Comparison of ENCODE assay signal across 21 cellular contexts in the genomic region with DNA sequence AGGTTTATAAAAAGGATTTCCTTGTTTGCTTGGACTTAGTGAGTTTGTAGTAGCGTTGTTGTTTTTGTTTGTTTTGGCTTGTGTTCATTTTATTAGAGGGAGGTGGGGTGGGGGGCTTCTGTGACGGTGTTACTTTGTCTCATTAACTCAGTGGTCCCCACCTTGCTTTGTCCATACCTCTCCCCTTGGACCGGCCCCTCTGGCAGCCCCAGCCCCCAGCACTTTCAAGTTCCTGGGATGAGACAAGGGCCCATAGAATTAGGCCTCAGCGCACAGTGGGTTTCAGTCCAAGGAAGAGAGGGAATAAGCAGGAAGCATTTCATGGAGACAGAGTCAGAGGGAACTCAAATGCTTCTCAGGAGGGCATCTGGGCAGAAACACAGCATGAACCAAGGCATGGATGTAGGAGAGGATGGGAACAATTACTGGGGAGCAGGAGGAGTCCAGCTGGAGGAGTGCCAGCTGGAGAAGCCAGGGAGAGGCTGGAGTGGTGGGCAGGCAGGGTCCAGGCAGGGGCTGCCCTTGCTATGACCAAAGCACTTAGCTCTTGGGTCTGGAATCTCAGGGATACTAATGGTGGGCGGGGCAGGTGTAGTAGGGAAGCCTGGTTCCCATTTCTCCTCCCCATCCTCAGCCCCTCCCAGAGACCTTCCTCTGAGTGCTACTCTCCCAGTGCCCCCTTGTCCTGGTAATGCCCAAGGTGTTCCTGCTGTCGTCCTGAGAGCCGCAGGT. TPM values are rescaled to one million over a fixed set of nuclear protein-coding genes. Genes with fewer than 3 reads are reported as not detected.
"Had no signal": no experiment of that assay in that cellular context is flagged by ENCODE, and none has a peak within 500 bp of the region (broad histone marks: within the 10 kb centered on the region; RNA-seq: fewer than 3 reads in every experiment).

No MANE protein-coding gene starts in this region.

- H3K9me3 Mint-ChIP-seq: activated B cell treated with CpG ODN at 0.5 μM for 24 hours; activated CD4-positive, alpha-beta memory T cell treated with anti-CD3 and anti-CD28 coated beads for 36 hours; activated naive CD4-positive, alpha-beta T cell treated with anti-CD3 and anti-CD28 coated beads, Interleukin-2, amount 10 ng/mL, durations not matched to agents 7 days and 5 days; activated naive CD8-positive, alpha-beta T cell treated with anti-CD3 and anti-CD28 coated beads, Interleukin-2, amount 50 U/mL, for 24 hours; activated T-helper 17 cell treated with anti-CD3 and anti-CD28 coated beads, Interleukin-2, amount 50 U/mL, for 72 hours; central memory CD8-positive, alpha-beta T cell; naive B cell; neural crest cell; stimulated activated naive CD8-positive, alpha-beta T cell treated with anti-CD3 and anti-CD28 coated beads, Interleukin-15, amount 100 ng/mL, for 72 hours; T-cell had no signal

- H3K27me3 ChIP-seq: right atrium auricular region, upper lobe of left lung had no signal

- H3K4me1 ChIP-seq: right atrium auricular region had no signal

- H3K4me3 ChIP-seq: coronary artery, gastroesophageal sphincter, heart left ventricle, mucosa of descending colon, prostate gland, right atrium auricular region, suprapubic skin, upper lobe of left lung had no signal

- H3K4me1 Mint-ChIP-seq: activated B cell treated with CpG ODN at 0.5 μM for 24 hours; activated naive CD4-positive, alpha-beta T cell treated with anti-CD3 and anti-CD28 coated beads, Interleukin-2, amount 10 ng/mL, durations not matched to agents 7 days and 5 days; activated naive CD8-positive, alpha-beta T cell treated with anti-CD3 and anti-CD28 coated beads, Interleukin-2, amount 50 U/mL, for 24 hours; activated T-helper 17 cell treated with anti-CD3 and anti-CD28 coated beads, Interleukin-2, amount 50 U/mL, for 72 hours; central memory CD8-positive, alpha-beta T cell; stimulated activated naive CD8-positive, alpha-beta T cell treated with anti-CD3 and anti-CD28 coated beads, Interleukin-15, amount 100 ng/mL, for 72 hours had no signal

- H3K4me3 Mint-ChIP-seq: activated B cell treated with CpG ODN at 0.5 μM for 24 hours; activated CD4-positive, alpha-beta memory T cell treated with anti-CD3 and anti-CD28 coated beads for 36 hours; activated naive CD4-positive, alpha-beta T cell treated with anti-CD3 and anti-CD28 coated beads, Interleukin-2, amount 10 ng/mL, durations not matched to agents 7 days and 5 days; activated naive CD8-positive, alpha-beta T cell treated with anti-CD3 and anti-CD28 coated beads, Interleukin-2, amount 50 U/mL, for 24 hours; activated T-helper 17 cell treated with anti-CD3 and anti-CD28 coated beads, Interleukin-2, amount 50 U/mL, for 72 hours; central memory CD8-positive, alpha-beta T cell; naive B cell; stimulated activated naive CD8-positive, alpha-beta T cell treated with anti-CD3 and anti-CD28 coated beads, Interleukin-15, amount 100 ng/mL, for 72 hours; T-cell had no signal

- H3K27ac Mint-ChIP-seq: activated B cell treated with CpG ODN at 0.5 μM for 24 hours; activated CD4-positive, alpha-beta memory T cell treated with anti-CD3 and anti-CD28 coated beads for 36 hours; activated naive CD4-positive, alpha-beta T cell treated with anti-CD3 and anti-CD28 coated beads, Interleukin-2, amount 10 ng/mL, durations not matched to agents 7 days and 5 days; activated naive CD8-positive, alpha-beta T cell treated with anti-CD3 and anti-CD28 coated beads, Interleukin-2, amount 50 U/mL, for 24 hours; activated T-helper 17 cell treated with anti-CD3 and anti-CD28 coated beads, Interleukin-2, amount 50 U/mL, for 72 hours; T-cell had no signal

- H3K9me3 ChIP-seq: gastroesophageal sphincter, heart left ventricle, mucosa of descending colon, prostate gland, right atrium auricular region, suprapubic skin, upper lobe of left lung had no signal

- H3K27ac ChIP-seq: brain microvascular endothelial cell, coronary artery, gastroesophageal sphincter, heart left ventricle, right atrium auricular region, suprapubic skin, upper lobe of left lung had no signal

- H3K36me3 Mint-ChIP-seq: activated CD4-positive, alpha-beta memory T cell treated with anti-CD3 and anti-CD28 coated beads for 36 hours; activated naive CD4-positive, alpha-beta T cell treated with anti-CD3 and anti-CD28 coated beads, Interleukin-2, amount 10 ng/mL, durations not matched to agents 7 days and 5 days; naive B cell; T-cell had no signal

- DNase-seq: activated B cell treated with CpG ODN at 0.5 μM for 24 hours had no signal

- H3K36me3 ChIP-seq: brain microvascular endothelial cell, gastroesophageal sphincter, heart left ventricle, prostate gland, right atrium auricular region, suprapubic skin, upper lobe of left lung had no signal

RNA-seq across cellular contexts. Expression of gene ENHO, which starts 23.5 kb away (rescaled TPM):
- total RNA-seq: activated B cell treated with CpG ODN at 0.5 μM for 24 hours; activated T-helper 17 cell treated with anti-CD3 and anti-CD28 coated beads, Interleukin-2, amount 50 U/mL, for 72 hours had no signal

RNA-seq across cellular contexts. Expression of gene CNTFR, which starts 43.3 kb away (rescaled TPM):
- total RNA-seq: activated B cell treated with CpG ODN at 0.5 μM for 24 hours; activated CD4-positive, alpha-beta memory T cell treated with anti-CD3 and anti-CD28 coated beads for 36 hours; activated T-helper 17 cell treated with anti-CD3 and anti-CD28 coated beads, Interleukin-2, amount 50 U/mL, for 72 hours; esophagus mucosa; osteoblast; T-cell had no signal
